ENCODE assay signal across 8 cellular contexts in the genomic region with DNA sequence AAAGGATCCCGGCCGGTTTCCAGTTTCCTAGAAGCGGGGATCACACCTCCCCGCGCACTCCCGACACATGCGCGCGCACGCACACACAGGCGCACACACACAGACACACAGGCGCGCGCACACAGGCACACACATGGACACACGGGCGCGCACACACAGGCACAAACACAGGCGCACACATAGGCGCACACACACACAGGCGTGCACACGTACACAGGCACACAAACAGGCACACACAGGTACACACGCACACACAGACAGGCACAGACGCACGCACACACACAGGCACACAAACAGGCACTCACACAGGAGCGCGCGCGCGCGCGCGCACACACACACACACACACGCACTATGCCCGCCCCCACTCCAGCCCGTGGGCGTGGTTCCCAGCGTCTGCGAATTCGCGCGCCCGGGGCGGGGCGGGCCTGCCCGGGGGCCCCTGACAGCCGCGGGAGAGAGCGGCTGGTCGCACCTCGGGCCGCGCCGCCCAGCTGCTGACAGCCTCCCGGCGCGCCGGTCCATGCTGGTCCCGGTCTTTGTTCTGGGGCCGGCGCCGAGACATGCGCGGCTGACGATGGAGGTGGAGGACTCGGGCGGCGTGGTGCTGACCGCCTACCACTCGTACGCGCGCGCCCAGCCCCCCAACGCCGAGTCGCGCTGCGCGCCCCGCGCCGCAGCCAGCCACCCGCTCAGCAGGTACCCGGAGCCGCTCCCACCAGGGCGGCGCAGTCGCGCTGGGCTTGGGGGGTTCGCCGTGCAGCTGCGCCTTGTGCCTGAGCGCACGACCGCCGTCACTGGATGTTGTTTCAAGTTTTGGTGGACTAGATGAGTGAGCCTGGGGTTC. TPM values are rescaled to one million over a fixed set of nuclear protein-coding genes. Genes with fewer than 3 reads are reported as not detected.
DNase-seq lines count a peak whose midpoint lies in the region; ATAC-seq lines count a peak whose summit lies in the region.

A gene with protein sequence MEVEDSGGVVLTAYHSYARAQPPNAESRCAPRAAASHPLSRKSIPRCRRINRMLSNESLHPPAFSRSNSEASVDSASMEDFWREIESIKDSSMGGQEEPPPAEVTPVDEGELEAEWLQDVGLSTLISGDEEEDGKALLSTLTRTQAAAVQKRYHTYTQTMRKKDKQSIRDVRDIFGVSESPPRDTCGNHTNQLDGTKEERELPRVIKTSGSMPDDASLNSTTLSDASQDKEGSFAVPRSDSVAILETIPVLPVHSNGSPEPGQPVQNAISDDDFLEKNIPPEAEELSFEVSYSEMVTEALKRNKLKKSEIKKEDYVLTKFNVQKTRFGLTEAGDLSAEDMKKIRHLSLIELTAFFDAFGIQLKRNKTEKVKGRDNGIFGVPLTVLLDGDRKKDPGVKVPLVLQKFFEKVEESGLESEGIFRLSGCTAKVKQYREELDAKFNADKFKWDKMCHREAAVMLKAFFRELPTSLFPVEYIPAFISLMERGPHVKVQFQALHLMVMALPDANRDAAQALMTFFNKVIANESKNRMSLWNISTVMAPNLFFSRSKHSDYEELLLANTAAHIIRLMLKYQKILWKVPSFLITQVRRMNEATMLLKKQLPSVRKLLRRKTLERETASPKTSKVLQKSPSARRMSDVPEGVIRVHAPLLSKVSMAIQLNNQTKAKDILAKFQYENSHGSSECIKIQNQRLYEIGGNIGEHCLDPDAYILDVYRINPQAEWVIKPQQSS (plus strand): TSS at position 470 of the 845 bp plus-strand sequence. CDS start 106 bp downstream, at position 576.

- peak; percentile 69 for ATAC-seq in HG02610 (IDR thresholded peaks at IDR 0.05; ENCODE audit: unreplicated experiment)
- peak; percentile 73 for ATAC-seq in activated naive CD8-positive, alpha-beta T cell treated with anti-CD3 and anti-CD28 coated beads, Interleukin-2, amount 10 ng/mL, durations not matched to agents 7 days and 5 days (ENCODE audit: low read depth)

- peak within 1 kb of the TSS; percentile 82 for H2AFZ ChIP-seq in neuron (ENCODE audit: low read depth, low read length)

- H3K27ac Mint-ChIP-seq in activated naive CD8-positive, alpha-beta T cell treated with anti-CD3 and anti-CD28 coated beads, Interleukin-2, amount 10 ng/mL, durations not matched to agents 7 days and 5 days: no peak within 1 kb of the TSS

- POLR2A ChIA-PET in activated naive CD8-positive, alpha-beta T cell treated with anti-CD3 and anti-CD28 coated beads, Interleukin-2, amount 10 ng/mL, durations not matched to agents 7 days and 5 days (lab: Charles Lee): no interaction called here

- DNase-seq in DMS153 (lab: John Stamatoyannopoulos, UW) (peak; percentile 40), DMS153 treated with DMSO at 0.1 percent for 48 hours (lab: John Stamatoyannopoulos, UW; ENCODE audit: unreplicated experiment) (no peak), NCI-H2171 (lab: John Stamatoyannopoulos, UW) (peak; percentile 95), head of caudate nucleus (peak; percentile 4 to 88 (median 71)), CD1c-positive myeloid dendritic cell (ENCODE audit: extremely low spot score) (no peak)
- DNase-seq in activated naive CD8-positive, alpha-beta T cell treated with anti-CD3 and anti-CD28 coated beads, Interleukin-2, amount 10 ng/mL, durations not matched to agents 7 days and 5 days: peak; percentile 53

- no peaks in the 10 kb centered on the region for H3K36me3 ChIP-seq in neuron (ENCODE audit: insufficient read depth, low read length)

- no peaks in the 10 kb centered on the region for H3K9me3 Mint-ChIP-seq in activated naive CD8-positive, alpha-beta T cell treated with anti-CD3 and anti-CD28 coated beads, Interleukin-2, amount 10 ng/mL, durations not matched to agents 7 days and 5 days

- peaks cover 1% of the 10 kb centered on the region for H3K36me3 Mint-ChIP-seq in activated naive CD8-positive, alpha-beta T cell treated with anti-CD3 and anti-CD28 coated beads, Interleukin-2, amount 10 ng/mL, durations not matched to agents 7 days and 5 days

- peaks cover 5% of the 10 kb centered on the region for H3K4me1 Mint-ChIP-seq in activated naive CD8-positive, alpha-beta T cell treated with anti-CD3 and anti-CD28 coated beads, Interleukin-2, amount 10 ng/mL, durations not matched to agents 7 days and 5 days

- H3K27me3 ChIP-seq in neuron (ENCODE audit: insufficient read depth, low read length): no peaks in the 10 kb centered on the region

- H3K27me3 Mint-ChIP-seq in activated naive CD8-positive, alpha-beta T cell treated with anti-CD3 and anti-CD28 coated beads, Interleukin-2, amount 10 ng/mL, durations not matched to agents 7 days and 5 days: peaks cover 16% of the 10 kb centered on the region

- H3K4me1 ChIP-seq in neuron (ENCODE audit: insufficient read depth, low read length): peaks cover 14% of the 10 kb centered on the region

- H3K4me3 Mint-ChIP-seq in activated naive CD8-positive, alpha-beta T cell treated with anti-CD3 and anti-CD28 coated beads, Interleukin-2, amount 10 ng/mL, durations not matched to agents 7 days and 5 days: peak within 1 kb of the TSS; percentile 77

- intact Hi-C loops in head of caudate nucleus (cut with DNase I): no loop called here

- H3K4me3 ChIP-seq in neuron (ENCODE audit: low read length): peak within 1 kb of the TSS; percentile 68

- no peaks in the 10 kb centered on the region for H3K9me3 ChIP-seq in neuron (ENCODE audit: low read length)

RNA-seq across cellular contexts. Expression of the gene that starts here (rescaled TPM):
- not detected for total RNA-seq in activated naive CD8-positive, alpha-beta T cell treated with anti-CD3 and anti-CD28 coated beads, Interleukin-2, amount 10 ng/mL, durations not matched to agents 7 days and 5 days

Comparison
In these comparisons a context has a peak if more than half of its experiments do, and no peak if none do; other contexts are left out.
1. DNase-seq: peak in DMS153 (single experiment), NCI-H2171 (single experiment) and head of caudate nucleus (42 of 42); none in DMS153 treated with DMSO at 0.1 percent for 48 hours (single experiment) and CD1c-positive myeloid dendritic cell (single experiment).
2. Peak in DNase-seq and ATAC-seq in activated naive CD8-positive, alpha-beta T cell treated with anti-CD3 and anti-CD28 coated beads, Interleukin-2, amount 10 ng/mL, durations not matched to agents 7 days and 5 days; RNA of the gene not detected or under 1 TPM.